Comparison of ENCODE assay signal across 1 cellular context in the genomic region with DNA sequence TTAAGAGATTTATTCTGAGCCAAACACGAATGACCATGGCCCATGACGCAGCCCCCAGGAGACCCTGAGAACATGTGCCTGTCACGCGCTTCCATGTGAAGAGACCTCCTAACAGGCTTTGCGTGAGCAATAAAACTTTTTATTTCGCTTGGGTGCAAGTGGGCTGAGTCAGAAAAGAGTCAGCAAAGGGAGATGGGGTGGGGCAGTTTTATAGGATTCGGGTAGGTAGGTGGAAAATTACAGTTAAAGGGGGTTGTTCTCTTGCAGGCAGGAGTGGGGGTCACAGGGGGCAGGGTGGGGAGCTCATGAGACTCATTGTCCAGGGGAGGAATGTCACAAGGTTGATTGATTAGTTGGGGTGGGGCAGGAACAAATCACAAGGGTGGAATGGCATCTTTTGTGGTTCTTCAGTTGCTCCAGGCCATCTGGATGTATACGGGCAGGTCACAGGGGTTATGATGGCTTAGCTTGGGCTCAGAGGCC.
TF ChIP-seq lines count a peak whose summit lies in the region.

No MANE protein-coding gene starts in this region.

TF ChIP-seq in HEK293, 187 proteins besides CTCF, POLR2A, EP300 and RAD21 (continued from another document and continues in another):
- TF ChIP-seq ZNF398 (tag by site-specific recombination; IDR thresholded peaks at IDR 0.05), result peak; percentile 84
- peak; percentile 44 for TF ChIP-seq ZNF366 (tag by site-specific recombination; conservative IDR thresholded peaks at IDR 0.05)
- TF ChIP-seq ZNF324 (tag by site-specific recombination; IDR thresholded peaks at IDR 0.05), result no peak
- peak; percentile 72 for TF ChIP-seq PATZ1 (tag by site-specific recombination; IDR thresholded peaks at IDR 0.05)
- TF ChIP-seq ZXDB (tag by site-specific recombination; IDR thresholded peaks at IDR 0.05), result no peak
- TF ChIP-seq, protein P1, sequence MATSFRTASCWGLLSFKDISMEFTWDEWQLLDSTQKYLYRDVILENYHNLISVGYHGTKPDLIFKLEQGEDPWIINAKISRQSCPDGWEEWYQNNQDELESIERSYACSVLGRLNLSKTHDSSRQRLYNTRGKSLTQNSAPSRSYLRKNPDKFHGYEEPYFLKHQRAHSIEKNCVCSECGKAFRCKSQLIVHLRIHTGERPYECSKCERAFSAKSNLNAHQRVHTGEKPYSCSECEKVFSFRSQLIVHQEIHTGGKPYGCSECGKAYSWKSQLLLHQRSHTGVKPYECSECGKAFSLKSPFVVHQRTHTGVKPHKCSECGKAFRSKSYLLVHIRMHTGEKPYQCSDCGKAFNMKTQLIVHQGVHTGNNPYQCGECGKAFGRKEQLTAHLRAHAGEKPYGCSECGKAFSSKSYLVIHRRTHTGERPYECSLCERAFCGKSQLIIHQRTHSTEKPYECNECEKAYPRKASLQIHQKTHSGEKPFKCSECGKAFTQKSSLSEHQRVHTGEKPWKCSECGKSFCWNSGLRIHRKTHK (tag by site-specific recombination; IDR thresholded peaks at IDR 0.05), result no peak
- no peak for TF ChIP-seq ZNF660 (tag by site-specific recombination; IDR thresholded peaks at IDR 0.05)
- TF ChIP-seq, protein P2, sequence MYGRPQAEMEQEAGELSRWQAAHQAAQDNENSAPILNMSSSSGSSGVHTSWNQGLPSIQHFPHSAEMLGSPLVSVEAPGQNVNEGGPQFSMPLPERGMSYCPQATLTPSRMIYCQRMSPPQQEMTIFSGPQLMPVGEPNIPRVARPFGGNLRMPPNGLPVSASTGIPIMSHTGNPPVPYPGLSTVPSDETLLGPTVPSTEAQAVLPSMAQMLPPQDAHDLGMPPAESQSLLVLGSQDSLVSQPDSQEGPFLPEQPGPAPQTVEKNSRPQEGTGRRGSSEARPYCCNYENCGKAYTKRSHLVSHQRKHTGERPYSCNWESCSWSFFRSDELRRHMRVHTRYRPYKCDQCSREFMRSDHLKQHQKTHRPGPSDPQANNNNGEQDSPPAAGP (tag by site-specific recombination; IDR thresholded peaks at IDR 0.05), result no peak
- no peak for TF ChIP-seq ZBTB49 (tag by site-specific recombination; IDR thresholded peaks at IDR 0.05; ENCODE audit: low read depth)
- no peak for TF ChIP-seq YY1 (tag by site-specific recombination; IDR thresholded peaks at IDR 0.05)
- peak; percentile 86 for TF ChIP-seq KLF1 (tag by site-specific recombination; IDR thresholded peaks at IDR 0.05)
- TF ChIP-seq SP3 (tag by site-specific recombination; IDR thresholded peaks at IDR 0.05), result 0 out of 2 replicates have a peak, but pooled peaks have one; percentile 15
- peak; percentile 69 for TF ChIP-seq FEZF1 (tag by site-specific recombination; IDR thresholded peaks at IDR 0.05)
- no peak for TF ChIP-seq REPIN1 (tag by site-specific recombination; IDR thresholded peaks at IDR 0.05; ENCODE audit: low read depth)
- peak; percentile 77 for TF ChIP-seq GLIS1 (tag by site-specific recombination; IDR thresholded peaks at IDR 0.05)
- TF ChIP-seq ZNF843 (tag by site-specific recombination; IDR thresholded peaks at IDR 0.05), result peak; percentile 68
- no peak for TF ChIP-seq ZNF239 (tag by site-specific recombination; IDR thresholded peaks at IDR 0.05)
- no peak for TF ChIP-seq ZNF121 (tag by site-specific recombination; IDR thresholded peaks at IDR 0.05)
- TF ChIP-seq ZNF530 (tag by site-specific recombination; IDR thresholded peaks at IDR 0.05; ENCODE audit: low read depth), result no peak
- no peak for TF ChIP-seq ZNF473 (tag by site-specific recombination; IDR thresholded peaks at IDR 0.05)
- no peak for TF ChIP-seq ZNF692 (tag by site-specific recombination; IDR thresholded peaks at IDR 0.05)
- no peak for TF ChIP-seq ZNF48 (tag by site-specific recombination; IDR thresholded peaks at IDR 0.05)
- no peak for TF ChIP-seq SCRT2 (tag by site-specific recombination; IDR thresholded peaks at IDR 0.05)
- TF ChIP-seq PRDM10 (tag by site-specific recombination; IDR thresholded peaks at IDR 0.05), result peak; percentile 29; the same call in 1 of the 2 replicates
- no peak for TF ChIP-seq ZNF600 (tag by site-specific recombination; IDR thresholded peaks at IDR 0.05)
- TF ChIP-seq ZNF629 (tag by site-specific recombination; IDR thresholded peaks at IDR 0.05), result peak; percentile 59; the same call in 1 of the 2 replicates
- peak; percentile 77 for TF ChIP-seq SP7 (tag by site-specific recombination; IDR thresholded peaks at IDR 0.05)
- TF ChIP-seq, protein P3, sequence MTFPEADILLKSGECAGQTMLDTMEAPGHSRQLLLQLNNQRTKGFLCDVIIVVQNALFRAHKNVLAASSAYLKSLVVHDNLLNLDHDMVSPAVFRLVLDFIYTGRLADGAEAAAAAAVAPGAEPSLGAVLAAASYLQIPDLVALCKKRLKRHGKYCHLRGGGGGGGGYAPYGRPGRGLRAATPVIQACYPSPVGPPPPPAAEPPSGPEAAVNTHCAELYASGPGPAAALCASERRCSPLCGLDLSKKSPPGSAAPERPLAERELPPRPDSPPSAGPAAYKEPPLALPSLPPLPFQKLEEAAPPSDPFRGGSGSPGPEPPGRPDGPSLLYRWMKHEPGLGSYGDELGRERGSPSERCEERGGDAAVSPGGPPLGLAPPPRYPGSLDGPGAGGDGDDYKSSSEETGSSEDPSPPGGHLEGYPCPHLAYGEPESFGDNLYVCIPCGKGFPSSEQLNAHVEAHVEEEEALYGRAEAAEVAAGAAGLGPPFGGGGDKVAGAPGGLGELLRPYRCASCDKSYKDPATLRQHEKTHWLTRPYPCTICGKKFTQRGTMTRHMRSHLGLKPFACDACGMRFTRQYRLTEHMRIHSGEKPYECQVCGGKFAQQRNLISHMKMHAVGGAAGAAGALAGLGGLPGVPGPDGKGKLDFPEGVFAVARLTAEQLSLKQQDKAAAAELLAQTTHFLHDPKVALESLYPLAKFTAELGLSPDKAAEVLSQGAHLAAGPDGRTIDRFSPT (tag by site-specific recombination; IDR thresholded peaks at IDR 0.05), result peak; percentile 52; the same call in 1 of the 2 replicates
- 0 out of 2 replicates have a peak, but pooled peaks have one; percentile 36 for TF ChIP-seq KLF9 (tag by site-specific recombination; IDR thresholded peaks at IDR 0.05; ENCODE audit: low read depth)
- peak; percentile 93 for TF ChIP-seq EGR2 (tag by site-specific recombination; IDR thresholded peaks at IDR 0.05; ENCODE audit: low read depth)
- TF ChIP-seq, protein P4, sequence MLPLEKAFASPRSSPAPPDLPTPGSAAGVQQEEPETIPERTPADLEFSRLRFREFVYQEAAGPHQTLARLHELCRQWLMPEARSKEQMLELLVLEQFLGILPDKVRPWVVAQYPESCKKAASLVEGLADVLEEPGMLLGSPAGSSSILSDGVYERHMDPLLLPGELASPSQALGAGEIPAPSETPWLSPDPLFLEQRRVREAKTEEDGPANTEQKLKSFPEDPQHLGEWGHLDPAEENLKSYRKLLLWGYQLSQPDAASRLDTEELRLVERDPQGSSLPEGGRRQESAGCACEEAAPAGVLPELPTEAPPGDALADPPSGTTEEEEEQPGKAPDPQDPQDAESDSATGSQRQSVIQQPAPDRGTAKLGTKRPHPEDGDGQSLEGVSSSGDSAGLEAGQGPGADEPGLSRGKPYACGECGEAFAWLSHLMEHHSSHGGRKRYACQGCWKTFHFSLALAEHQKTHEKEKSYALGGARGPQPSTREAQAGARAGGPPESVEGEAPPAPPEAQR (tag by site-specific recombination; IDR thresholded peaks at IDR 0.05), result no peak
